ENCODE assay signal across 18 cellular contexts in genomic region chr9:123356851-123357747, GRCh38. TPM values are rescaled to one million over a fixed set of nuclear protein-coding genes. Genes with fewer than 3 reads are reported as not detected.
A peak's percentile ranks its signal among the peaks of the same experiment; 100 is the strongest.
DNase-seq lines count a peak whose midpoint lies in the region; ATAC-seq and TF ChIP-seq lines count a peak whose summit lies in the region.
"Had no signal": no experiment of that assay in that cellular context is flagged by ENCODE, and none has a peak within 500 bp of the region (broad histone marks: within the 10 kb centered on the region; RNA-seq: fewer than 3 reads in every experiment).

No MANE protein-coding gene starts in this region.

- CTCF ChIA-PET in CD4-positive, alpha-beta memory T cell (lab: Charles Lee; ENCODE audit: partially characterized antibody), result interaction anchor here (1.1 kb wide), 1 partner anchor 892 kb away, joined by 3 read pairs; no protein-coding TSS in a partner anchor
- CTCF ChIA-PET in activated naive CD4-positive, alpha-beta T cell treated with anti-CD3 and anti-CD28 coated beads, Interleukin-2, amount 10 ng/mL, durations not matched to agents 7 days and 5 days (lab: Charles Lee), result no interaction called here

- H3K4me3 Mint-ChIP-seq in brain, result peak overlapping the region; percentile 84 to 98 (median 86)
- no peak overlapping the region for H3K4me3 Mint-ChIP-seq in CD4-positive, alpha-beta memory T cell
- no peak overlapping the region for H3K4me3 Mint-ChIP-seq in activated naive CD4-positive, alpha-beta T cell treated with anti-CD3 and anti-CD28 coated beads, Interleukin-2, amount 10 ng/mL, durations not matched to agents 7 days and 5 days
- H3K4me3 Mint-ChIP-seq: T-helper 2 cell treated with Interferon-gamma antibody and Interleukin-4, amounts not matched to agents 5 μg/mL and 100 μg/mL, for 36 hours had no signal

- 0 out of 2 replicates have a peak, but pooled peaks cover 3% of the 10 kb centered on the region for H3K27me3 ChIP-seq in HUES48 (ENCODE audit: control insufficient read depth, insufficient read depth, low read length)
- peaks cover 35% of the 10 kb centered on the region for H3K27me3 ChIP-seq in kidney epithelial cell (ENCODE audit: control insufficient read depth, insufficient read depth, low read length)
- no peaks in the 10 kb centered on the region for H3K27me3 ChIP-seq in ovary
- H3K27me3 ChIP-seq in CD4-positive, alpha-beta memory T cell (ENCODE audit: insufficient read depth, low read length), result no peaks in the 10 kb centered on the region

- peak overlapping the region; percentile 52; the same call in 1 of the 2 replicates for H3K4me3 ChIP-seq in HUES48 (ENCODE audit: low read depth, low read length)
- H3K4me3 ChIP-seq in kidney epithelial cell (ENCODE audit: low read depth, low read length), result peak overlapping the region; percentile 40
- peak overlapping the region; percentile 29 for H3K4me3 ChIP-seq in ovary
- H3K4me3 ChIP-seq in CD4-positive, alpha-beta memory T cell (ENCODE audit: low read length in 2 of 2), result no peak overlapping the region

- no peak for TF ChIP-seq POLR2A in ovary (IDR thresholded peaks at IDR 0.05)

- H3K9ac ChIP-seq in HUES48 (ENCODE audit: low read depth, low read length), result no peak overlapping the region

- no peaks in the 10 kb centered on the region for H3K36me3 Mint-ChIP-seq in brain
- H3K36me3 Mint-ChIP-seq in CD4-positive, alpha-beta memory T cell, result no peaks in the 10 kb centered on the region
- H3K36me3 Mint-ChIP-seq in activated naive CD4-positive, alpha-beta T cell treated with anti-CD3 and anti-CD28 coated beads, Interleukin-2, amount 10 ng/mL, durations not matched to agents 7 days and 5 days, result no peaks in the 10 kb centered on the region

- POLR2A ChIA-PET in CD4-positive, alpha-beta memory T cell (lab: Charles Lee; ENCODE audit: partially characterized antibody), result no interaction called here

- H3K27ac ChIP-seq in HUES48 (ENCODE audit: low read depth, low read length) (peak overlapping the region; percentile 44), ovary (no peak overlapping the region)
- no peak overlapping the region for H3K27ac ChIP-seq in CD4-positive, alpha-beta memory T cell (ENCODE audit: low read depth, low read length)
- H3K27ac ChIP-seq: epithelial cell of prostate had no signal

- H3K4me1 Mint-ChIP-seq in brain, result peaks cover 72% of the 10 kb centered on the region
- H3K4me1 Mint-ChIP-seq in CD4-positive, alpha-beta memory T cell, result peaks cover 5 to 33% (median 9%) of the 10 kb centered on the region in 4 donors
- H3K4me1 Mint-ChIP-seq in activated naive CD4-positive, alpha-beta T cell treated with anti-CD3 and anti-CD28 coated beads, Interleukin-2, amount 10 ng/mL, durations not matched to agents 7 days and 5 days, result peaks cover 18% of the 10 kb centered on the region

- no peak for DNase-seq in kidney epithelial cell (ENCODE audit: low read depth)
- DNase-seq in ovary, result no peak
- no peak for DNase-seq in CD4-positive, alpha-beta memory T cell
- no peak for DNase-seq in GM19240 (ENCODE audit: insufficient read length, low spot score)
- no peak for DNase-seq in activated naive CD4-positive, alpha-beta T cell treated with anti-CD3 and anti-CD28 coated beads, Interleukin-2, amount 10 ng/mL, durations not matched to agents 7 days and 5 days
- DNase-seq: islet precursor cell; NCI-H2029; NCI-H524; SHP77 treated with DMSO at 0.1 percent for 48 hours; stimulated activated CD4-positive, alpha-beta T cell treated with anti-CD3 and anti-CD28 coated beads, Interleukin-4, amount 100 ng/mL, for 1 hour had no signal

- peaks cover 20% of the 10 kb centered on the region for H3K27me3 Mint-ChIP-seq in brain
- H3K27me3 Mint-ChIP-seq in CD4-positive, alpha-beta memory T cell, result peaks cover 4 to 11% of the 10 kb centered on the region in 2 donors
- H3K27me3 Mint-ChIP-seq in activated naive CD4-positive, alpha-beta T cell treated with anti-CD3 and anti-CD28 coated beads, Interleukin-2, amount 10 ng/mL, durations not matched to agents 7 days and 5 days, result peaks cover 28% of the 10 kb centered on the region

- no peak for TF ChIP-seq CTCF in brain (conservative IDR thresholded peaks at IDR 0.05)
- no peak for TF ChIP-seq CTCF in kidney epithelial cell (IDR thresholded peaks at IDR 0.05; ENCODE audit: insufficient read depth, low read length, poor library complexity, severe bottlenecking)
- no peak for TF ChIP-seq CTCF in ovary (IDR thresholded peaks at IDR 0.05)

- H3K9me3 Mint-ChIP-seq in brain, result peaks cover 0 to 17% (median 0%) of the 10 kb centered on the region in 5 experiments
- peaks cover 0 to 2% (median 0%) of the 10 kb centered on the region in 8 donors for H3K9me3 Mint-ChIP-seq in CD4-positive, alpha-beta memory T cell
- no peaks in the 10 kb centered on the region for H3K9me3 Mint-ChIP-seq in activated naive CD4-positive, alpha-beta T cell treated with anti-CD3 and anti-CD28 coated beads, Interleukin-2, amount 10 ng/mL, durations not matched to agents 7 days and 5 days
- H3K9me3 Mint-ChIP-seq: activated T-helper 2 cell treated with anti-CD3 and anti-CD28 coated beads, Interferon-gamma antibody, Interleukin-2, Interleukin-4, amounts not matched to agents 10 μg/mL and 5 μg/mL and 100 μg/mL, durations not matched to agents 14 hours and 24 hours and 36 hours; IgD-negative memory B cell; T-helper 2 cell treated with Interferon-gamma antibody and Interleukin-4, amounts not matched to agents 5 μg/mL and 100 μg/mL, for 36 hours had no signal

- WGBS in ovary, 3 donors, result 68 to 71% (median 70%) methylated on average over 17 to 19 of the region's 19 CpGs

- intact Hi-C loops in ovary (cut with DNase I), result loop anchor here in 1 of 4 donors (10.0 kb wide), 3 partner anchors 272 to 892 kb away; no protein-coding TSS in a partner anchor
- intact Hi-C loops in CD4-positive, alpha-beta memory T cell (cut with micrococcal nuclease), result no loop called here

- H3K4me1 ChIP-seq in HUES48 (ENCODE audit: control insufficient read depth, insufficient read depth, low read length), result peaks cover 51% of the 10 kb centered on the region
- H3K4me1 ChIP-seq in ovary (ENCODE audit: insufficient read depth), result peaks cover 2% of the 10 kb centered on the region
- peaks cover 19% of the 10 kb centered on the region for H3K4me1 ChIP-seq in CD4-positive, alpha-beta memory T cell (ENCODE audit: insufficient read depth, low read length)

- H3K36me3 ChIP-seq in HUES48 (ENCODE audit: control insufficient read depth, insufficient read depth, low read length), result no peaks in the 10 kb centered on the region
- H3K36me3 ChIP-seq in kidney epithelial cell (ENCODE audit: control insufficient read depth, insufficient read depth, low read length), result no peaks in the 10 kb centered on the region
- no peaks in the 10 kb centered on the region for H3K36me3 ChIP-seq in ovary
- H3K36me3 ChIP-seq in CD4-positive, alpha-beta memory T cell (ENCODE audit: insufficient read depth, low read length), result no peaks in the 10 kb centered on the region

- no peak for ATAC-seq in GM21619 (IDR thresholded peaks at IDR 0.05; ENCODE audit: unreplicated experiment)
- ATAC-seq: activated CD4-positive, CD25-positive, alpha-beta regulatory T cell treated with anti-CD3 and anti-CD28 coated beads, Interleukin-2, amount 50 U/mL, for 24 hours had no signal

- TF ChIP-seq EP300 in ovary (IDR thresholded peaks at IDR 0.05), result no peak

- H3K27ac Mint-ChIP-seq in brain, result peak overlapping the region; percentile 87 to 99 (median 97)
- peak overlapping the region in 1 of 7 donors; percentile 49 for H3K27ac Mint-ChIP-seq in CD4-positive, alpha-beta memory T cell
- H3K27ac Mint-ChIP-seq in activated naive CD4-positive, alpha-beta T cell treated with anti-CD3 and anti-CD28 coated beads, Interleukin-2, amount 10 ng/mL, durations not matched to agents 7 days and 5 days, result no peak overlapping the region
- H3K27ac Mint-ChIP-seq: activated T-helper 2 cell treated with anti-CD3 and anti-CD28 coated beads, Interferon-gamma antibody, Interleukin-2, Interleukin-4, amounts not matched to agents 10 μg/mL and 5 μg/mL and 100 μg/mL, durations not matched to agents 14 hours and 24 hours and 36 hours; IgD-negative memory B cell; T-helper 2 cell treated with Interferon-gamma antibody and Interleukin-4, amounts not matched to agents 5 μg/mL and 100 μg/mL, for 36 hours had no signal

- H3K9me3 ChIP-seq in HUES48 (ENCODE audit: control insufficient read depth, insufficient read depth, low read length) (no peaks in the 10 kb centered on the region), ovary (no peaks in the 10 kb centered on the region)
- H3K9me3 ChIP-seq in CD4-positive, alpha-beta memory T cell (ENCODE audit: control insufficient read depth in 1 of 2, low read length in 2 of 2), result no peaks in the 10 kb centered on the region

RNA-seq across cellular contexts. Expression of gene CRB2, which starts 1.1 kb away (rescaled TPM):
- polyA plus RNA-seq in brain (ENCODE audit: insufficient read depth, low read depth, low replicate concordance), result 6.4 TPM
- total RNA-seq in kidney epithelial cell, result 1.3 and 1.6 TPM in 2 replicates
- 10 to 100 TPM in 1 of 7 donors, 1 to 10 TPM in 2, under 1 TPM in 4; 0.25 to 20.4 (median 0.62) TPM for total RNA-seq in ovary
- polyA plus RNA-seq in ovary, result under 1 TPM; 0.13 to 0.15 TPM
- total RNA-seq in CD4-positive, alpha-beta memory T cell, result not detected
- not detected for polyA plus RNA-seq in CD4-positive, alpha-beta memory T cell
- total RNA-seq: activated T-helper 2 cell treated with anti-CD3 and anti-CD28 coated beads, Interferon-gamma antibody, Interleukin-2, Interleukin-4, amounts not matched to agents 10 μg/mL and 5 μg/mL and 100 μg/mL, durations not matched to agents 14 hours and 24 hours and 36 hours had no signal
- polyA plus RNA-seq: IgD-negative memory B cell had no signal

Comparison
In these comparisons a context has a peak if more than half of its experiments do, and no peak if none do; other contexts are left out.
1. H3K4me3 ChIP-seq: peak in HUES48 (single experiment), kidney epithelial cell (single experiment) and ovary (single experiment); none in CD4-positive, alpha-beta memory T cell (0 of 2).
2. H3K4me3 Mint-ChIP-seq: peak in brain (5 of 5); none in CD4-positive, alpha-beta memory T cell (0 of 8) and activated naive CD4-positive, alpha-beta T cell treated with anti-CD3 and anti-CD28 coated beads, Interleukin-2, amount 10 ng/mL, durations not matched to agents 7 days and 5 days (single experiment).